ENCODE assay signal across 9 cellular contexts in the genomic region with DNA sequence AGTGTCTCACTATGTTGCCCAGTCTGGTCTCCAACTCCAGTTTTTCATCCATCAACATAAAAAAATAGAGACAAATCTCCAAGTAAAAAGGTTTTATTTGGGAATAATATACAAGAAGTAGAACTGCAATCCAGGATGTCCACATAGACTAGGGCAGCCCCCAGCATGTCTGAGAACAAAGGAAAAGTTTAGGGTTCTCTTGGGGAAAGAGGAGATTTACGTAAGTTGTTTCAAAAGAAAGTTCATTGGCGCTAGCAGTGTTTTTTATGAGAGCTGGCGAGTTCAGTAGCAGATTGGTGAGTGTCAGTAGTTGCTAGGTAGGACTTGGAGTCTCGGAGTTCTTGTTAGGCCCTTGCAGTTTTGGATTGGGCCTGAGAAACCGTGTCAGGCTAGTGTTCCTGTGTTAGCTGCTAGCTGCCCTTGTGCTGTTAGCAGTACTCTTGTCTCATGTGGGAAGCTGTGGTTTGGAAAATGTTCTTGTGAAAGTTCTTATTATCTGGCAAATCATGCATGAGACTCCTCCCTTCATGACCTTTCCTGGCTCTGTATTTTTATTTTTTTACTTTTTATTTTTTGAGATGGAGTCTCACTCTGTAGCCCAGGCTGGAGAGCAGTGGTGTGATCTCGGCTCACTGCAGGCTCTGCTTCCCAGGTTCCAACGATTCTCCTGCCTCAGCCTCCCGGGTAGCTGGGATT. TPM values are rescaled to one million over a fixed set of nuclear protein-coding genes. Genes with fewer than 3 reads are reported as not detected.
DNase-seq lines count a peak whose midpoint lies in the region; ATAC-seq and TF ChIP-seq lines count a peak whose summit lies in the region.
"Had no signal": no experiment of that assay in that cellular context is flagged by ENCODE, and none has a peak within 500 bp of the region (broad histone marks: within the 10 kb centered on the region; RNA-seq: fewer than 3 reads in every experiment).

No MANE protein-coding gene starts in this region.

- 32% methylated on average over 8 of the region's 8 CpGs for WGBS in prostate gland

- H3K4me1 ChIP-seq in BLaER1 (peaks cover 14% of the 10 kb centered on the region), prostate gland (replicated peaks) (no peaks in the 10 kb centered on the region)

- no peak for TF ChIP-seq CTCF in fibroblast of villous mesenchyme (IDR thresholded peaks at IDR 0.05; ENCODE audit: insufficient read depth, low read depth, low read length)
- no peak for TF ChIP-seq CTCF in prostate gland (IDR thresholded peaks at IDR 0.05)

- H4K20me1 ChIP-seq in BLaER1 = no peaks in the 10 kb centered on the region

- H3K9me3 ChIP-seq in BLaER1 (peaks cover 4% of the 10 kb centered on the region; the same call in 1 of the 2 replicates), prostate gland (no peaks in the 10 kb centered on the region)

- intact Hi-C loops in prostate gland (cut with DNase I) = no loop called here

- H3K4me3 ChIP-seq in BLaER1 (no peak overlapping the region), fibroblast of villous mesenchyme (ENCODE audit: low read depth, low read length) (no peak overlapping the region), prostate gland (no peak overlapping the region)

- H3K27ac ChIP-seq in BLaER1 (peak overlapping the region; percentile 81), prostate gland (peak overlapping the region; percentile 13 to 46)
- H3K27ac ChIP-seq: HL-60 had no signal

- TF ChIP-seq POLR2A in prostate gland (IDR thresholded peaks at IDR 0.05) = no peak

- H3K27me3 ChIP-seq in BLaER1 (no peaks in the 10 kb centered on the region), prostate gland (replicated peaks; ENCODE audit: insufficient read depth) (no peaks in the 10 kb centered on the region)

- DNase-seq in SIG-M5 treated with dmso at 0.1 percent for 504 hours (lab: John Stamatoyannopoulos, UW; ENCODE audit: unreplicated experiment) (peak; percentile 80), fibroblast of villous mesenchyme (ENCODE audit: low read depth) (peak; percentile 87), prostate gland (ENCODE audit: low spot score) (peak; percentile 63), KG1 (lab: John Stamatoyannopoulos, UW) (no peak), NCI-H69 (lab: John Stamatoyannopoulos, UW) (no peak)

- H3K9ac ChIP-seq in BLaER1 = peak overlapping the region; percentile 52; the same call in 1 of the 2 replicates

- ATAC-seq in GM19035 (IDR thresholded peaks at IDR 0.05; ENCODE audit: unreplicated experiment) = peak; percentile 97
- peak; percentile 97 for ATAC-seq in HG03095 (IDR thresholded peaks at IDR 0.05; ENCODE audit: unreplicated experiment)

- H3K4me2 ChIP-seq in BLaER1 = peak overlapping the region; percentile 51

- H3K36me3 ChIP-seq in BLaER1 (no peaks in the 10 kb centered on the region), prostate gland (no peaks in the 10 kb centered on the region)

RNA-seq across cellular contexts. Expression of gene TTLL9, which starts 24.7 kb away (rescaled TPM):
- total RNA-seq in fibroblast of villous mesenchyme = not detected in 2 replicates
- 1 to 10 TPM in 1 of 2 donors, not detected in 1; 1.2 TPM for total RNA-seq in prostate gland

RNA-seq across cellular contexts. Expression of gene DUSP15, which starts 24.8 kb away (rescaled TPM):
- total RNA-seq in fibroblast of villous mesenchyme = 0.32 TPM in 1 of 2 replicates, not detected in the other
- total RNA-seq in prostate gland = 10 to 100 TPM in 1 of 2 donors, 1 to 10 TPM in 1; 1.7 to 57.9 TPM

RNA-seq across cellular contexts. Expression of gene FOXS1, which starts 49.7 kb away (rescaled TPM):
- total RNA-seq in fibroblast of villous mesenchyme (1.7 and 2.9 TPM in 2 replicates), prostate gland (1 to 10 TPM in 1 of 2 donors, not detected in 1; 8.3 TPM)

RNA-seq across cellular contexts. Expression of gene PDRG1, which starts 56.7 kb away (rescaled TPM):
- total RNA-seq in fibroblast of villous mesenchyme (2.6 and 3.5 TPM in 2 replicates), prostate gland (10 to 100 TPM; 11.4 to 30.3 TPM)

Comparison
In these comparisons a context has a peak if more than half of its experiments do, and no peak if none do; other contexts are left out.
1. DNase-seq: peak in SIG-M5 treated with dmso at 0.1 percent for 504 hours (single experiment), fibroblast of villous mesenchyme (single experiment) and prostate gland (single experiment); none in KG1 (single experiment) and NCI-H69 (single experiment).